8 cellular contexts compared by ENCODE assay signal in genomic region chr10:80203835-80204148, GRCh38. TPM values are rescaled to one million over a fixed set of nuclear protein-coding genes. Genes with fewer than 3 reads are reported as not detected.
DNase-seq lines count a peak whose midpoint lies in the region; ATAC-seq and TF ChIP-seq lines count a peak whose summit lies in the region.

No MANE protein-coding gene starts in this region.

- H3K4me1 ChIP-seq in ES-I3 (ENCODE audit: insufficient read depth, low read length) (peaks cover 27% of the 10 kb centered on the region), Karpas-422 (ENCODE audit: low read length) (peaks cover 34% of the 10 kb centered on the region), ovary (ENCODE audit: insufficient read depth) (peaks cover 26% of the 10 kb centered on the region)
- peaks cover 40% of the 10 kb centered on the region for H3K4me1 ChIP-seq in effector memory CD4-positive, alpha-beta T cell (ENCODE audit: control insufficient read depth, insufficient read depth, low read length, poor library complexity, severe bottlenecking)

- WGBS in ovary, 3 donors = 10 to 19% (median 12%) methylated on average over 2 of the region's 2 CpGs

- TF ChIP-seq CTCF in ovary (IDR thresholded peaks at IDR 0.05) = no peak

- TF ChIP-seq POLR2A in ovary (IDR thresholded peaks at IDR 0.05) = no peak

- H3K36me3 ChIP-seq in ES-I3 (ENCODE audit: insufficient read depth, low read length) = no peaks in the 10 kb centered on the region
- H3K36me3 ChIP-seq in Karpas-422 (ENCODE audit: insufficient read depth, low read length) = no peaks in the 10 kb centered on the region
- no peaks in the 10 kb centered on the region for H3K36me3 ChIP-seq in effector memory CD4-positive, alpha-beta T cell (ENCODE audit: control insufficient read depth, insufficient read depth, low read length)
- no peaks in the 10 kb centered on the region for H3K36me3 ChIP-seq in ovary

- H3K9ac ChIP-seq in ES-I3 (ENCODE audit: low read depth, low read length) (peak overlapping the region; percentile 80), Karpas-422 (ENCODE audit: low read length) (peak overlapping the region; percentile 94)

- intact Hi-C loops in ovary (cut with DNase I) = loop anchor here in 2 of 4 donors (5.0 kb wide), 2 partner anchors 46 to 51 kb away; no protein-coding TSS in a partner anchor

- ATAC-seq in GM21825 (IDR thresholded peaks at IDR 0.05; ENCODE audit: unreplicated experiment) = no peak

- peak overlapping the region; percentile 19 for H3K27ac ChIP-seq in Karpas-422 (ENCODE audit: low read length)
- peak overlapping the region; percentile 90 for H3K27ac ChIP-seq in effector memory CD4-positive, alpha-beta T cell (ENCODE audit: insufficient read depth, low read length, poor library complexity, severe bottlenecking)
- H3K27ac ChIP-seq in ovary = peak overlapping the region in 1 of 2 donors; percentile 93

- peak overlapping the region; percentile 69 for H3K4me2 ChIP-seq in Karpas-422 (ENCODE audit: low read depth, low read length, poor library complexity, severe bottlenecking)

- H3K79me2 ChIP-seq in Karpas-422 (ENCODE audit: low read length) = peaks cover 65% of the 10 kb centered on the region

- H3K4me3 ChIP-seq in Karpas-422 (ENCODE audit: low read length) (peak overlapping the region; percentile 78), ovary (peak overlapping the region; percentile 90)
- H3K4me3 ChIP-seq in effector memory CD4-positive, alpha-beta T cell (ENCODE audit: insufficient read depth, low read depth, low read length, poor library complexity, severe bottlenecking) = peak overlapping the region; percentile 82

- H3K9me2 ChIP-seq in Karpas-422 (replicated peaks; ENCODE audit: insufficient read depth, low read length) = no peaks in the 10 kb centered on the region

- no peak for TF ChIP-seq EP300 in ovary (IDR thresholded peaks at IDR 0.05)

- H3K27me3 ChIP-seq in Karpas-422 (ENCODE audit: low read length) = no peaks in the 10 kb centered on the region
- H3K27me3 ChIP-seq in effector memory CD4-positive, alpha-beta T cell (replicated peaks; ENCODE audit: control insufficient read depth, insufficient read depth, low read length, poor library complexity, severe bottlenecking) = no peaks in the 10 kb centered on the region
- no peaks in the 10 kb centered on the region for H3K27me3 ChIP-seq in ovary

- H2AFZ ChIP-seq in Karpas-422 (ENCODE audit: low read length) = no peak overlapping the region

- peaks cover 6% of the 10 kb centered on the region; the same call in 1 of the 2 replicates for H4K20me1 ChIP-seq in Karpas-422 (ENCODE audit: insufficient read depth, low read depth, low read length)

- H3K9me3 ChIP-seq in ES-I3 (ENCODE audit: control insufficient read depth, insufficient read depth, low read length) (no peaks in the 10 kb centered on the region), Karpas-422 (ENCODE audit: low read length) (no peaks in the 10 kb centered on the region), ovary (no peaks in the 10 kb centered on the region)
- no peaks in the 10 kb centered on the region for H3K9me3 ChIP-seq in effector memory CD4-positive, alpha-beta T cell (ENCODE audit: control insufficient read depth, low read length)

- DNase-seq in Karpas-422 (no peak), ovary (no peak), NCI-H1092 (lab: John Stamatoyannopoulos, UW) (no peak), HPDE6-E6E7 (ENCODE audit: extremely low spot score) (no peak), ureter (ENCODE audit: low spot score) (no peak)
- DNase-seq in effector memory CD4-positive, alpha-beta T cell = no peak

RNA-seq across cellular contexts. Expression of gene ANXA11, which starts 1.5 kb away (rescaled TPM):
- total RNA-seq in Karpas-422 (2014; rRNA removed; shearing (Covaris generic); ENCODE audit: low replicate concordance) = 56.0 and 88.2 TPM in 2 replicates
- 100 to 1,000 TPM in 6 of 7 donors, 10 to 100 TPM in 1; 44.2 to 159 (median 137) TPM for total RNA-seq in ovary
- 100 to 1,000 TPM in 1 of 2 donors, 10 to 100 TPM in 1; 55.9 to 372 TPM for polyA plus RNA-seq in ovary
- total RNA-seq in ureter = 372 TPM
